ENCODE assay signal across 2 cellular contexts in genomic region chr5:168305281-168305680, GRCh38.
TF ChIP-seq lines count a peak whose summit lies in the region.

No MANE protein-coding gene starts in this region.

TF ChIP-seq in liver, 16 proteins besides CTCF, POLR2A, EP300 and RAD21 (continued from another document):
- TF ChIP-seq MAX (IDR thresholded peaks at IDR 0.05) (peak; percentile 41), NR2F2 (IDR thresholded peaks at IDR 0.05) (no peak), RXRA (IDR thresholded peaks at IDR 0.05) (peak; percentile 84), FOXA1 (IDR thresholded peaks at IDR 0.05) (peak; percentile 12), HNF4G (IDR thresholded peaks at IDR 0.05) (no peak), TAF1 (conservative IDR thresholded peaks at IDR 0.05) (no peak), HNF4A (conservative IDR thresholded peaks at IDR 0.05) (peak; percentile 74 to 76), JUND (IDR thresholded peaks at IDR 0.05) (peak in 1 of 2 donors; percentile 73), EGR1 (IDR thresholded peaks at IDR 0.05; ENCODE audit: low read depth in 2 of 2) (peak in 1 of 2 donors; percentile 52), YY1 (IDR thresholded peaks at IDR 0.05) (peak; percentile 78)
- TF ChIP-seq, protein P1, sequence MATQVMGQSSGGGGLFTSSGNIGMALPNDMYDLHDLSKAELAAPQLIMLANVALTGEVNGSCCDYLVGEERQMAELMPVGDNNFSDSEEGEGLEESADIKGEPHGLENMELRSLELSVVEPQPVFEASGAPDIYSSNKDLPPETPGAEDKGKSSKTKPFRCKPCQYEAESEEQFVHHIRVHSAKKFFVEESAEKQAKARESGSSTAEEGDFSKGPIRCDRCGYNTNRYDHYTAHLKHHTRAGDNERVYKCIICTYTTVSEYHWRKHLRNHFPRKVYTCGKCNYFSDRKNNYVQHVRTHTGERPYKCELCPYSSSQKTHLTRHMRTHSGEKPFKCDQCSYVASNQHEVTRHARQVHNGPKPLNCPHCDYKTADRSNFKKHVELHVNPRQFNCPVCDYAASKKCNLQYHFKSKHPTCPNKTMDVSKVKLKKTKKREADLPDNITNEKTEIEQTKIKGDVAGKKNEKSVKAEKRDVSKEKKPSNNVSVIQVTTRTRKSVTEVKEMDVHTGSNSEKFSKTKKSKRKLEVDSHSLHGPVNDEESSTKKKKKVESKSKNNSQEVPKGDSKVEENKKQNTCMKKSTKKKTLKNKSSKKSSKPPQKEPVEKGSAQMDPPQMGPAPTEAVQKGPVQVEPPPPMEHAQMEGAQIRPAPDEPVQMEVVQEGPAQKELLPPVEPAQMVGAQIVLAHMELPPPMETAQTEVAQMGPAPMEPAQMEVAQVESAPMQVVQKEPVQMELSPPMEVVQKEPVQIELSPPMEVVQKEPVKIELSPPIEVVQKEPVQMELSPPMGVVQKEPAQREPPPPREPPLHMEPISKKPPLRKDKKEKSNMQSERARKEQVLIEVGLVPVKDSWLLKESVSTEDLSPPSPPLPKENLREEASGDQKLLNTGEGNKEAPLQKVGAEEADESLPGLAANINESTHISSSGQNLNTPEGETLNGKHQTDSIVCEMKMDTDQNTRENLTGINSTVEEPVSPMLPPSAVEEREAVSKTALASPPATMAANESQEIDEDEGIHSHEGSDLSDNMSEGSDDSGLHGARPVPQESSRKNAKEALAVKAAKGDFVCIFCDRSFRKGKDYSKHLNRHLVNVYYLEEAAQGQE (IDR thresholded peaks at IDR 0.05), result peak; percentile 61
- TF ChIP-seq, protein P2, sequence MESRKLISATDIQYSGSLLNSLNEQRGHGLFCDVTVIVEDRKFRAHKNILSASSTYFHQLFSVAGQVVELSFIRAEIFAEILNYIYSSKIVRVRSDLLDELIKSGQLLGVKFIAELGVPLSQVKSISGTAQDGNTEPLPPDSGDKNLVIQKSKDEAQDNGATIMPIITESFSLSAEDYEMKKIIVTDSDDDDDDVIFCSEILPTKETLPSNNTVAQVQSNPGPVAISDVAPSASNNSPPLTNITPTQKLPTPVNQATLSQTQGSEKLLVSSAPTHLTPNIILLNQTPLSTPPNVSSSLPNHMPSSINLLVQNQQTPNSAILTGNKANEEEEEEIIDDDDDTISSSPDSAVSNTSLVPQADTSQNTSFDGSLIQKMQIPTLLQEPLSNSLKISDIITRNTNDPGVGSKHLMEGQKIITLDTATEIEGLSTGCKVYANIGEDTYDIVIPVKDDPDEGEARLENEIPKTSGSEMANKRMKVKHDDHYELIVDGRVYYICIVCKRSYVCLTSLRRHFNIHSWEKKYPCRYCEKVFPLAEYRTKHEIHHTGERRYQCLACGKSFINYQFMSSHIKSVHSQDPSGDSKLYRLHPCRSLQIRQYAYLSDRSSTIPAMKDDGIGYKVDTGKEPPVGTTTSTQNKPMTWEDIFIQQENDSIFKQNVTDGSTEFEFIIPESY (IDR thresholded peaks at IDR 0.05), result peak; percentile 44
TF ChIP-seq in liver: peak in this region for 11.

TF ChIP-seq in HepG2, 621 proteins besides CTCF, POLR2A, EP300 and RAD21 (continued from another document):
- TF ChIP-seq, protein P3, sequence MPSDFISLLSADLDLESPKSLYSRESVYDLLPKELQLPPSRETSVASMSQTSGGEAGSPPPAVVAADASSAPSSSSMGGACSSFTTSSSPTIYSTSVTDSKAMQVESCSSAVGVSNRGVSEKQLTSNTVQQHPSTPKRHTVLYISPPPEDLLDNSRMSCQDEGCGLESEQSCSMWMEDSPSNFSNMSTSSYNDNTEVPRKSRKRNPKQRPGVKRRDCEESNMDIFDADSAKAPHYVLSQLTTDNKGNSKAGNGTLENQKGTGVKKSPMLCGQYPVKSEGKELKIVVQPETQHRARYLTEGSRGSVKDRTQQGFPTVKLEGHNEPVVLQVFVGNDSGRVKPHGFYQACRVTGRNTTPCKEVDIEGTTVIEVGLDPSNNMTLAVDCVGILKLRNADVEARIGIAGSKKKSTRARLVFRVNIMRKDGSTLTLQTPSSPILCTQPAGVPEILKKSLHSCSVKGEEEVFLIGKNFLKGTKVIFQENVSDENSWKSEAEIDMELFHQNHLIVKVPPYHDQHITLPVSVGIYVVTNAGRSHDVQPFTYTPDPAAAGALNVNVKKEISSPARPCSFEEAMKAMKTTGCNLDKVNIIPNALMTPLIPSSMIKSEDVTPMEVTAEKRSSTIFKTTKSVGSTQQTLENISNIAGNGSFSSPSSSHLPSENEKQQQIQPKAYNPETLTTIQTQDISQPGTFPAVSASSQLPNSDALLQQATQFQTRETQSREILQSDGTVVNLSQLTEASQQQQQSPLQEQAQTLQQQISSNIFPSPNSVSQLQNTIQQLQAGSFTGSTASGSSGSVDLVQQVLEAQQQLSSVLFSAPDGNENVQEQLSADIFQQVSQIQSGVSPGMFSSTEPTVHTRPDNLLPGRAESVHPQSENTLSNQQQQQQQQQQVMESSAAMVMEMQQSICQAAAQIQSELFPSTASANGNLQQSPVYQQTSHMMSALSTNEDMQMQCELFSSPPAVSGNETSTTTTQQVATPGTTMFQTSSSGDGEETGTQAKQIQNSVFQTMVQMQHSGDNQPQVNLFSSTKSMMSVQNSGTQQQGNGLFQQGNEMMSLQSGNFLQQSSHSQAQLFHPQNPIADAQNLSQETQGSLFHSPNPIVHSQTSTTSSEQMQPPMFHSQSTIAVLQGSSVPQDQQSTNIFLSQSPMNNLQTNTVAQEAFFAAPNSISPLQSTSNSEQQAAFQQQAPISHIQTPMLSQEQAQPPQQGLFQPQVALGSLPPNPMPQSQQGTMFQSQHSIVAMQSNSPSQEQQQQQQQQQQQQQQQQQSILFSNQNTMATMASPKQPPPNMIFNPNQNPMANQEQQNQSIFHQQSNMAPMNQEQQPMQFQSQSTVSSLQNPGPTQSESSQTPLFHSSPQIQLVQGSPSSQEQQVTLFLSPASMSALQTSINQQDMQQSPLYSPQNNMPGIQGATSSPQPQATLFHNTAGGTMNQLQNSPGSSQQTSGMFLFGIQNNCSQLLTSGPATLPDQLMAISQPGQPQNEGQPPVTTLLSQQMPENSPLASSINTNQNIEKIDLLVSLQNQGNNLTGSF (CRISPR knock-in tag; IDR thresholded peaks at IDR 0.05), result no peak
- TF ChIP-seq PTBP1 (IDR thresholded peaks at IDR 0.05; ENCODE audit: low read depth, low read length, poor library complexity, severe bottlenecking), result no peak
- no peak for TF ChIP-seq ATM (IDR thresholded peaks at IDR 0.05; ENCODE audit: borderline replicate concordance)
- no peak for TF ChIP-seq FOXK2 (IDR thresholded peaks at IDR 0.05)
- TF ChIP-seq KLF13 (CRISPR knock-in tag; IDR thresholded peaks at IDR 0.05), result no peak
- TF ChIP-seq ZFY (CRISPR knock-in tag; IDR thresholded peaks at IDR 0.05), result no peak
- no peak for TF ChIP-seq SNAPC4 (CRISPR knock-in tag; IDR thresholded peaks at IDR 0.05)
- TF ChIP-seq ZNF792 (CRISPR knock-in tag; IDR thresholded peaks at IDR 0.05), result no peak
- TF ChIP-seq KAT2B (IDR thresholded peaks at IDR 0.05; ENCODE audit: borderline replicate concordance, low read depth, low read length), result no peak
- TF ChIP-seq ZNF33A (CRISPR knock-in tag; IDR thresholded peaks at IDR 0.05; ENCODE audit: borderline replicate concordance), result no peak
TF ChIP-seq in HepG2: peak in this region for 0.
